In the genomic region with DNA sequence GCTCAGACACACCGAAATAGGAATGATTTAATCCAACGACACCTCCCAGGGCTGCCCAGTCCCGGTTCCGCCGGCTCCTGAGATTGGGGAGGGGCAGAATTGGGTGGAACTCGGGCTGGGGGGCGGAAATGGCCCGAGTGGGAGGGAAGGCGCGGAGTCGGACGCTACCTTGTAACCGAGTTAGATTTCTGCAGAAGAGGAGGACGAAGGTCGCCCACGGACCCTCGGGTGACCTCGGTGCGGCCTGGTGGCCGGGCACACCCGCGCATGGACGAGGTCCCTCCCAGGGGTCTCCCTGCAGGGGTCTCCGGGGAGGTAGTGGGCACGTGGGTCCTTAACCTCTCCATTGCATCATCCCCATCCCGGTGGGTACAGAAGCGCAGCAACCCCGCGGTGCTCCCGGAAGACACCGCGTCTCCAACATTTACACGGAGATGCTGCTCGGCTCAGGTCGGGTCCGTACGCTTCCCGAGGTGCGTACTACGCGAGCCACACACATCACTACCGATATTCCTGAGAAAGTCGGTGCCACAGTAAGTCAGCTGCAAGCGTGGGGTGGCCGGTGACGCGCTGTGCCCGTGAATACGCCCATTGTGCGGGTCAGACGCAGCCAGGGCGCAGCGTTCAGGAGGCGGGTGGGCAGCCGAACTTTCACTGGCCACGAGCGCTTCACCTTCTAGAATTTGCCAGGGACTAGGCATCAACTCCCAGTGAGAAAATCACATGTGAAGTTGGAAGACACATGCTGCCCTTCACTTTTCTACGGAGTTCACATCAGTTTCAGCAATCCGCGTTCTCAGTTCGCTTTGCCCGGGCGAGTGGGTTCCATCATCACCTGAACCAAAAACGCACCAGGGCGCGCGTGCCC, we compare ENCODE assay signal across 1 cellular context.
TF ChIP-seq lines count a peak whose summit lies in the region.

No MANE protein-coding gene starts in this region.

TF ChIP-seq in IMR-90, 13 proteins besides CTCF, POLR2A, EP300 and RAD21:
- TF ChIP-seq BHLHE40 (IDR thresholded peaks at IDR 0.05; ENCODE audit: low read depth, low read length) (no peak), MAFK (IDR thresholded peaks at IDR 0.05; ENCODE audit: low read depth, low read length) (no peak), CEBPB (IDR thresholded peaks at IDR 0.05; ENCODE audit: low read depth, low read length) (peak; percentile 75), SMC3 (IDR thresholded peaks at IDR 0.05; ENCODE audit: low read depth, low read length) (no peak; the same call in 1 of the 2 replicates), CHD1 (IDR thresholded peaks at IDR 0.05; ENCODE audit: low read depth, low read length) (no peak), MXI1 (IDR thresholded peaks at IDR 0.05; ENCODE audit: borderline replicate concordance, low read depth, low read length) (no peak; the same call in 1 of the 2 replicates)
- TF ChIP-seq, protein P1, sequence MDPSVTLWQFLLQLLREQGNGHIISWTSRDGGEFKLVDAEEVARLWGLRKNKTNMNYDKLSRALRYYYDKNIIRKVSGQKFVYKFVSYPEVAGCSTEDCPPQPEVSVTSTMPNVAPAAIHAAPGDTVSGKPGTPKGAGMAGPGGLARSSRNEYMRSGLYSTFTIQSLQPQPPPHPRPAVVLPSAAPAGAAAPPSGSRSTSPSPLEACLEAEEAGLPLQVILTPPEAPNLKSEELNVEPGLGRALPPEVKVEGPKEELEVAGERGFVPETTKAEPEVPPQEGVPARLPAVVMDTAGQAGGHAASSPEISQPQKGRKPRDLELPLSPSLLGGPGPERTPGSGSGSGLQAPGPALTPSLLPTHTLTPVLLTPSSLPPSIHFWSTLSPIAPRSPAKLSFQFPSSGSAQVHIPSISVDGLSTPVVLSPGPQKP (IDR thresholded peaks at IDR 0.05; ENCODE audit: borderline replicate concordance, low read depth, low read length) = no peak
